8 cellular contexts compared by ENCODE assay signal in the genomic region with DNA sequence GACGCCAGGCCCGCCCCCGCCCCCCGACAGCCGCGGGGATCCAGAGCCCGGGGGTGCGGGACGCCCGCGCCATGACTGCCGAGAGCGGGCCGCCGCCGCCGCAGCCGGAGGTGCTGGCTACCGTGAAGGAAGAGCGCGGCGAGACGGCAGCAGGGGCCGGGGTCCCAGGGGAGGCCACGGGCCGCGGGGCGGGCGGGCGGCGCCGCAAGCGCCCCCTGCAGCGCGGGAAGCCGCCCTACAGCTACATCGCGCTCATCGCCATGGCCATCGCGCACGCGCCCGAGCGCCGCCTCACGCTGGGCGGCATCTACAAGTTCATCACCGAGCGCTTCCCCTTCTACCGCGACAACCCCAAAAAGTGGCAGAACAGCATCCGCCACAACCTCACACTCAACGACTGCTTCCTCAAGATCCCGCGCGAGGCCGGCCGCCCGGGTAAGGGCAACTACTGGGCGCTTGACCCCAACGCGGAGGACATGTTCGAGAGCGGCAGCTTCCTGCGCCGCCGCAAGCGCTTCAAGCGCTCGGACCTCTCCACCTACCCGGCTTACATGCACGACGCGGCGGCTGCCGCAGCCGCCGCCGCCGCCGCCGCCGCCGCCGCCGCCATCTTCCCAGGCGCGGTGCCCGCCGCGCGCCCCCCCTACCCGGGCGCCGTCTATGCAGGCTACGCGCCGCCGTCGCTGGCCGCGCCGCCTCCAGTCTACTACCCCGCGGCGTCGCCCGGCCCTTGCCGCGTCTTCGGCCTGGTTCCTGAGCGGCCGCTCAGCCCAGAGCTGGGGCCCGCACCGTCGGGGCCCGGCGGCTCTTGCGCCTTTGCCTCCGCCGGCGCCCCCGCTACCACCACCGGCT. TPM values are rescaled to one million over a fixed set of nuclear protein-coding genes. Genes with fewer than 3 reads are reported as not detected.
DNase-seq lines count a peak whose midpoint lies in the region; ATAC-seq and TF ChIP-seq lines count a peak whose summit lies in the region.

No MANE protein-coding gene starts in this region.

- H3K27ac ChIP-seq in CD4-positive, CD25-positive, alpha-beta regulatory T cell (ENCODE audit: insufficient read depth, low read length, poor library complexity, severe bottlenecking): no peak overlapping the region
- H3K27ac ChIP-seq in psoas muscle: no peak overlapping the region

- peaks cover 0 to 44% (median 17%) of the 10 kb centered on the region in 4 donors for H3K4me1 Mint-ChIP-seq in CD4-positive, CD25-positive, alpha-beta regulatory T cell

- H3K27ac Mint-ChIP-seq in CD4-positive, CD25-positive, alpha-beta regulatory T cell: peak overlapping the region in 1 of 3 donors; percentile 71

- no peaks in the 10 kb centered on the region for H3K9me3 ChIP-seq in CD4-positive, CD25-positive, alpha-beta regulatory T cell (ENCODE audit: control insufficient read depth in 2 of 2, low read length in 2 of 2)
- no peaks in the 10 kb centered on the region for H3K9me3 ChIP-seq in psoas muscle

- H3K36me3 ChIP-seq in CD4-positive, CD25-positive, alpha-beta regulatory T cell (ENCODE audit: control insufficient read depth, insufficient read depth, low read length): no peaks in the 10 kb centered on the region
- no peaks in the 10 kb centered on the region for H3K36me3 ChIP-seq in psoas muscle (ENCODE audit: insufficient read depth in 1 of 2, low read depth in 1 of 2)

- whole genome bisulfite sequencing in psoas muscle, 3 donors: 1 to 2% (median 2%) methylated on average over 80 to 125 of the region's 125 CpGs

- DNase-seq in CD4-positive, CD25-positive, alpha-beta regulatory T cell: peak in 2 of 3 donors; percentile 60 to 81
- DNase-seq in NCI-H1105 (lab: John Stamatoyannopoulos, UW) (peak; percentile 63), erythroblast (lab: John Stamatoyannopoulos, UW) (peak; percentile 42 to 60), psoas muscle (no peak)
- peak; percentile 56 for DNase-seq in activated CD4-positive, alpha-beta T cell treated with anti-CD3 and anti-CD28 coated beads, Interleukin-2, amount 50 U/mL, for 1 hour
- no peak for DNase-seq in effector CD8-positive, alpha-beta T cell (lab: John Stamatoyannopoulos, UW)

- ATAC-seq in CD4-positive, CD25-positive, alpha-beta regulatory T cell (ENCODE audit: low read depth in 2 of 2): peak; percentile 63 to 73
- ATAC-seq in psoas muscle (peak in 1 of 4 donors; percentile 42), GM19452 (IDR thresholded peaks at IDR 0.05; ENCODE audit: unreplicated experiment) (no peak), HG03432 (IDR thresholded peaks at IDR 0.05; ENCODE audit: unreplicated experiment) (no peak)

- no peak overlapping the region for H3K4me3 ChIP-seq in CD4-positive, CD25-positive, alpha-beta regulatory T cell (ENCODE audit: low read depth, low read length)
- H3K4me3 ChIP-seq in psoas muscle: peak overlapping the region; percentile 59

- intact Hi-C loops in psoas muscle (cut with DNase I): no loop called here

- TF ChIP-seq POLR2A in erythroblast (IDR thresholded peaks at IDR 0.05; ENCODE audit: low read length): no peak

- no peaks in the 10 kb centered on the region for H3K36me3 Mint-ChIP-seq in CD4-positive, CD25-positive, alpha-beta regulatory T cell

- TF ChIP-seq CTCF in psoas muscle (IDR thresholded peaks at IDR 0.05): peak; percentile 12

- peaks cover 0 to 6% (median 0%) of the 10 kb centered on the region in 7 donors for H3K9me3 Mint-ChIP-seq in CD4-positive, CD25-positive, alpha-beta regulatory T cell

- H3K27me3 ChIP-seq in CD4-positive, CD25-positive, alpha-beta regulatory T cell (ENCODE audit: control insufficient read depth, insufficient read depth, low read length): peaks cover 46% of the 10 kb centered on the region
- peaks cover 6 to 99% (median 57%) of the 10 kb centered on the region in 3 donors for H3K27me3 ChIP-seq in psoas muscle (ENCODE audit: insufficient read depth in 3 of 3, low read length in 2 of 3)

- H3K4me3 Mint-ChIP-seq in CD4-positive, CD25-positive, alpha-beta regulatory T cell: peak overlapping the region; percentile 74 to 90 (median 86)

- peaks cover 45% of the 10 kb centered on the region for H3K4me1 ChIP-seq in CD4-positive, CD25-positive, alpha-beta regulatory T cell (ENCODE audit: control insufficient read depth, insufficient read depth, low read length, poor library complexity, severe bottlenecking)
- peaks cover 17% of the 10 kb centered on the region for H3K4me1 ChIP-seq in psoas muscle

- H3K27me3 Mint-ChIP-seq in CD4-positive, CD25-positive, alpha-beta regulatory T cell: peaks cover 85% of the 10 kb centered on the region

RNA-seq across cellular contexts. Expression of a gene that starts 1.0 kb away (rescaled TPM):
- total RNA-seq in CD4-positive, CD25-positive, alpha-beta regulatory T cell: not detected
- not detected for polyA plus RNA-seq in CD4-positive, CD25-positive, alpha-beta regulatory T cell
- total RNA-seq in psoas muscle: not detected
- not detected for polyA plus RNA-seq in psoas muscle

Comparison
In these comparisons a context has a peak if more than half of its experiments do, and no peak if none do; other contexts are left out.
1. ATAC-seq: peak in CD4-positive, CD25-positive, alpha-beta regulatory T cell (2 of 2); none in GM19452 (single experiment) and HG03432 (single experiment).
2. DNase-seq: peak in CD4-positive, CD25-positive, alpha-beta regulatory T cell (2 of 3), NCI-H1105 (single experiment), activated CD4-positive, alpha-beta T cell treated with anti-CD3 and anti-CD28 coated beads, Interleukin-2, amount 50 U/mL, for 1 hour (single experiment) and erythroblast (2 of 2); none in psoas muscle (0 of 2) and effector CD8-positive, alpha-beta T cell (single experiment).